Comparison of ENCODE assay signal across 7 cellular contexts in the genomic region with DNA sequence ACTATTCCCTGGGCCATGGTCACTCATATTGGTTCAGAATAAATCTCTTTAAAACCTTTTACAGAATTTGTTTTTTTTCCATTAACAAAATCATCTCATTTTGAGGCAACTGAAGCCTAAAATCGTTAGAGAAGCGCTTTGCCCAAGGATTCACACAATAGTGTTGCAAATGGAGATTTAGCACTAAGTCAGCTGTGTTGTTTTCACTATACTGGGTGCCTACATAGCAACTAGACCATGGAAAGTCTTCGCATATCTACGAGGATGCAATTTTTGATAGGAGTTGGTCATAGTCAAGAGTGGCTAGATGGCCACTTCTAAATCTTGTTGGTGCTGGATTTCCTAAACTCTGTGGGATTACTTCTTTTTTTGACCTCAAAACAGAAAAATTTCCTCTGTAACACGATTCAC. TPM values are rescaled to one million over a fixed set of nuclear protein-coding genes. Genes with fewer than 3 reads are reported as not detected.
DNase-seq lines count a peak whose midpoint lies in the region; ATAC-seq, FAIRE-seq and TF ChIP-seq lines count a peak whose summit lies in the region.

No MANE protein-coding gene starts in this region.

- no peak for TF ChIP-seq CTCF in HEK293 (tag by site-specific recombination; IDR thresholded peaks at IDR 0.05)
- no peak for TF ChIP-seq CTCF in GM12878 (IDR thresholded peaks at IDR 0.05 in 2 of 3, conservative IDR thresholded peaks at IDR 0.05 in 1 of 3; ENCODE audit: control insufficient read depth in 2 of 3, extremely low read depth in 1 of 3, insufficient read depth in 1 of 3, low read depth in 3 of 3, low read length in 3 of 3)
- no peak for TF ChIP-seq CTCF in left lung (IDR thresholded peaks at IDR 0.05)
- no peak for TF ChIP-seq CTCF in tibial nerve (IDR thresholded peaks at IDR 0.05)

- H3K4me3 ChIP-seq in HEK293 (ENCODE audit: low read depth, low read length) (peak overlapping the region; percentile 17), GM12878 (peak overlapping the region; percentile 91), left lung (peak overlapping the region; percentile 87 to 89), tibial nerve (peak overlapping the region; percentile 11 to 90 (median 79))

- FAIRE-seq in GM12878 (lab: Jason Lieb, UNC), result no peak

- SMC1A ChIA-PET in GM12878 (lab: Charles Lee; ENCODE audit: uncharacterized antibody, unreplicated experiment), result interaction anchor here (2.0 kb wide), 1 partner anchor 10 kb away, joined by 8 read pairs; no protein-coding TSS in a partner anchor

- TF ChIP-seq POLR2A in GM12878 (IDR thresholded peaks at IDR 0.05; ENCODE audit: low read depth, low read length) (no peak), tibial nerve (IDR thresholded peaks at IDR 0.05) (no peak)

- H3K9me3 Mint-ChIP-seq in stimulated activated memory B cell treated with anti-CD40 and anti-IgM and Interleukin-4, amounts not matched to agents 10 μg/mL and 1 μg/mL and 100 μg/mL, for 72 hours, result no peaks in the 10 kb centered on the region

- peaks cover 9% of the 10 kb centered on the region for H3K27me3 Mint-ChIP-seq in stimulated activated memory B cell treated with anti-CD40 and anti-IgM and Interleukin-4, amounts not matched to agents 10 μg/mL and 1 μg/mL and 100 μg/mL, for 72 hours

- H3K4me2 ChIP-seq in GM12878 (ENCODE audit: control insufficient read depth, insufficient read depth), result peak overlapping the region; percentile 81

- POLR2A ChIA-PET in HEK293 (lab: Yijun Ruan, JAX), result interaction anchor here (1.7 kb wide), 1 partner anchor 48 kb away, joined by 4 read pairs; no protein-coding TSS in a partner anchor
- POLR2A ChIA-PET in GM12878 (lab: Charles Lee), result interaction anchor here (2.9 to 3.4 kb wide), 2 partner anchors 9 to 48 kb away, joined by 8 to 21 read pairs; partner anchors contain the start of gene SFT2D2

- H3K36me3 Mint-ChIP-seq in stimulated activated memory B cell treated with anti-CD40 and anti-IgM and Interleukin-4, amounts not matched to agents 10 μg/mL and 1 μg/mL and 100 μg/mL, for 72 hours, result no peaks in the 10 kb centered on the region

- H3K27ac ChIP-seq in HEK293 (ENCODE audit: extremely low read depth, low read depth, low read length) (peak overlapping the region; percentile 87), GM12878 (ENCODE audit: control insufficient read depth, insufficient read depth) (peak overlapping the region; percentile 95), left lung (peak overlapping the region; percentile 92 to 96), tibial nerve (peak overlapping the region; percentile 85 to 96 (median 92))

- RAD21 ChIA-PET in GM12878 (lab: Charles Lee; ENCODE audit: unreplicated experiment), result no interaction called here

- 68% methylated on average over 5 of the region's 5 CpGs for WGBS in GM12878 (ENCODE audit: insufficient coverage, insufficient replicate concordance, low lambda C conversion rate, missing lambda C conversion rate)
- WGBS in tibial nerve, 2 donors, result 73 to 74% methylated on average over 5 of the region's 5 CpGs

- CTCF ChIA-PET in HEK293 (lab: Yijun Ruan, JAX) (interaction anchor here (0.6 to 1.4 kb wide), 5 partner anchors 10 to 1373 kb away, joined by 3 to 5 read pairs (median 4); no protein-coding TSS in a partner anchor), GM12878 (lab: Yijun Ruan, JAX) (interaction anchor here (0.7 kb wide), 1 partner anchor 62 kb away, joined by 3 read pairs; no protein-coding TSS in a partner anchor)

- H3K4me3 Mint-ChIP-seq in stimulated activated memory B cell treated with anti-CD40 and anti-IgM and Interleukin-4, amounts not matched to agents 10 μg/mL and 1 μg/mL and 100 μg/mL, for 72 hours, result no peak overlapping the region

- TF ChIP-seq EP300 in GM12878 (IDR thresholded peaks at IDR 0.05; ENCODE audit: borderline replicate concordance in 1 of 2, control insufficient read depth in 1 of 2, low read depth in 2 of 2, low read length in 2 of 2), result no peak
- no peak for TF ChIP-seq EP300 in tibial nerve (IDR thresholded peaks at IDR 0.05)

- peaks cover 6% of the 10 kb centered on the region; the same call in 1 of the 2 replicates for H3K4me1 ChIP-seq in HEK293 (ENCODE audit: control insufficient read depth, insufficient read depth, low read length)
- no peaks in the 10 kb centered on the region; the same call in 1 of the 2 replicates for H3K4me1 ChIP-seq in GM12878 (ENCODE audit: control insufficient read depth, insufficient read depth, low read length)
- H3K4me1 ChIP-seq in left lung, result peaks cover 0 to 15% of the 10 kb centered on the region in 2 donors
- H3K4me1 ChIP-seq in tibial nerve, result peaks cover 0 to 28% (median 6%) of the 10 kb centered on the region in 4 donors

- BruUV-seq in GM12878 (replicated peaks; lab: Mats Ljungman, UMichigan), result TSS peak; percentile 97

- H3K27me3 ChIP-seq in GM12878 (replicated peaks in 1 of 2; ENCODE audit: control insufficient read depth in 2 of 2, insufficient read depth in 2 of 2, low read length in 1 of 2) (no peaks in the 10 kb centered on the region), left lung (no peaks in the 10 kb centered on the region), tibial nerve (no peaks in the 10 kb centered on the region)

- H4K20me1 ChIP-seq in GM12878 (ENCODE audit: control insufficient read depth, insufficient read depth), result no peaks in the 10 kb centered on the region

- peak; percentile 1; the same call in 2 of the 3 replicates for ATAC-seq in GM12878
- ATAC-seq in left lung, result peak; percentile 4
- no peak for ATAC-seq in stimulated activated memory B cell treated with anti-CD40 and anti-IgM and Interleukin-4, amounts not matched to agents 10 μg/mL and 1 μg/mL and 100 μg/mL, for 72 hours

- peak overlapping the region; percentile 94 for H3K9ac ChIP-seq in GM12878 (ENCODE audit: control insufficient read depth, insufficient read depth, low read length)

- H3K9me3 ChIP-seq in HEK293 (ENCODE audit: control insufficient read depth, insufficient read depth, low read depth, low read length) (no peaks in the 10 kb centered on the region), GM12878 (replicated peaks; ENCODE audit: control insufficient read depth, insufficient read depth, low read length) (no peaks in the 10 kb centered on the region; the same call in 2 of the 3 replicates), left lung (no peaks in the 10 kb centered on the region), tibial nerve (no peaks in the 10 kb centered on the region)

- DNase-seq in GM12878 (ENCODE audit: low read depth, low spot score) (no peak), left lung (no peak), tibial nerve (ENCODE audit: low spot score in 2 of 2) (no peak), DMS79 (lab: John Stamatoyannopoulos, UW) (no peak), ureter (ENCODE audit: low spot score) (no peak)

- no peaks in the 10 kb centered on the region for H3K4me1 Mint-ChIP-seq in stimulated activated memory B cell treated with anti-CD40 and anti-IgM and Interleukin-4, amounts not matched to agents 10 μg/mL and 1 μg/mL and 100 μg/mL, for 72 hours

- peaks cover 34% of the 10 kb centered on the region for H3K79me2 ChIP-seq in GM12878 (ENCODE audit: control insufficient read depth, insufficient read depth, low read length)

- H2AFZ ChIP-seq in GM12878 (ENCODE audit: control insufficient read depth, low read depth, low read length), result peak overlapping the region; percentile 97

- H3K36me3 ChIP-seq in HEK293 (ENCODE audit: control insufficient read depth in 2 of 2, insufficient read depth in 1 of 2, low read length in 2 of 2), result no peaks in the 10 kb centered on the region
- no peaks in the 10 kb centered on the region for H3K36me3 ChIP-seq in GM12878 (ENCODE audit: control insufficient read depth in 2 of 2, insufficient read depth in 2 of 2, low read length in 1 of 2)
- no peaks in the 10 kb centered on the region for H3K36me3 ChIP-seq in left lung
- H3K36me3 ChIP-seq in tibial nerve, result no peaks in the 10 kb centered on the region

- intact Hi-C loops in GM12878 (cut with micrococcal nuclease; ENCODE audit: unreplicated experiment), result loop anchor here (2.0 to 10.0 kb wide), 2 partner anchors 49 to 243 kb away; partner anchors contain the start of genes DCAF6, MPC2 and SFT2D2
- intact Hi-C loops in left lung (cut with DNase I), result no loop called here

- in situ Hi-C loops in GM12878 (cut with MboI), result no loop called here

- no peak for TF ChIP-seq RAD21 in GM12878 (IDR thresholded peaks at IDR 0.05; ENCODE audit: insufficient read depth, low read depth, low read length)

- H3K27ac Mint-ChIP-seq in stimulated activated memory B cell treated with anti-CD40 and anti-IgM and Interleukin-4, amounts not matched to agents 10 μg/mL and 1 μg/mL and 100 μg/mL, for 72 hours, result no peak overlapping the region

RNA-seq across cellular contexts. Expression of gene TIPRL, which starts 0.5 kb away (rescaled TPM):
- 16.3 and 17.4 TPM in 2 replicates for total RNA-seq in GM12878 (2013; cell fraction: nucleolus; rRNA removed)
- total RNA-seq in GM12878 (2014; rRNA removed) (38.2 and 43.9 TPM in 2 replicates), GM12878 (2014; rRNA removed; fragmentation: Illumina TruSeq; extraction: Trizol) (47.9 and 48.8 TPM in 2 replicates), GM12878 (2021) (37.6 and 42.2 TPM in 2 replicates), left lung (10 to 100 TPM; 26.2 to 26.7 TPM), tibial nerve (10 to 100 TPM; 16.5 to 25.3 (median 20.6) TPM), ureter (30.4 TPM)
- polyA plus RNA-seq in GM12878 (2011; ENCODE audit: low read depth), result 11.5 TPM
- polyA plus RNA-seq in GM12878 (2011; rRNA removed) (72.1 and 135 TPM in 2 replicates), GM12878 (2014; fragmentation: Illumina TruSeq; extraction: Trizol) (42.2 and 55.5 TPM in 2 replicates), GM12878 (2014; fragmentation: Nextera tagmentation; extraction: Ambion mirVana) (10 to 100 TPM; 51.9 to 57.9 TPM), GM12878 (2014; rRNA removed) (33.5 and 36.4 TPM in 2 replicates), GM12878 (2016; fragmentation: Nextera tagmentation; extraction: Ambion mirVana) (10 to 100 TPM; 57.6 to 62.7 TPM)
- 16.2 and 18.5 TPM in 2 replicates for polyA plus RNA-seq in GM12878 (2011; cell fraction: cytosol; rRNA removed)
- 13.0 and 14.8 TPM in 2 replicates for polyA plus RNA-seq in GM12878 (2011; cell fraction: nucleus; rRNA removed)
- 21.1 and 24.9 TPM in 2 replicates for polyA plus RNA-seq in GM12878 (2012)
- 18.8 and 34.2 TPM in 2 replicates for polyA minus RNA-seq in GM12878 (2011; rRNA and poly(A)+ RNA removed)
- 10.3 and 10.9 TPM in 2 replicates for polyA minus RNA-seq in GM12878 (2011; cell fraction: cytosol; rRNA and poly(A)+ RNA removed)
- polyA minus RNA-seq in GM12878 (2011; cell fraction: nucleus; rRNA and poly(A)+ RNA removed), result 3.5 and 5.2 TPM in 2 replicates

RNA-seq across cellular contexts. Expression of gene GPR161, which starts 41.5 kb away (rescaled TPM):
- total RNA-seq in GM12878 (2013; cell fraction: nucleolus; rRNA removed), result not detected in 2 replicates
- total RNA-seq in GM12878 (2014; rRNA removed) (0.17 and 0.71 TPM in 2 replicates), GM12878 (2014; rRNA removed; fragmentation: Illumina TruSeq; extraction: Trizol) (0.28 and 0.49 TPM in 2 replicates), GM12878 (2021) (0.46 and 0.61 TPM in 2 replicates), left lung (10 to 100 TPM in 1 of 2 donors, 1 to 10 TPM in 1; 9.3 to 22.0 TPM), tibial nerve (1 to 10 TPM; 2.7 to 9.0 (median 6.6) TPM), ureter (7.6 TPM)
- 0.09 TPM for polyA plus RNA-seq in GM12878 (2011; ENCODE audit: low read depth)
- polyA plus RNA-seq in GM12878 (2011; rRNA removed) (not detected in 2 replicates), GM12878 (2014; fragmentation: Illumina TruSeq; extraction: Trizol) (0.22 and 0.43 TPM in 2 replicates), GM12878 (2014; fragmentation: Nextera tagmentation; extraction: Ambion mirVana) (under 1 TPM in 1 of 2 experiments, not detected in 1; 0.07 TPM), GM12878 (2014; rRNA removed) (0.13 and 0.29 TPM in 2 replicates), GM12878 (2016; fragmentation: Nextera tagmentation; extraction: Ambion mirVana) (under 1 TPM; 0.08 to 0.39 TPM)
- 0.05 TPM in 1 of 2 replicates, not detected in the other for polyA plus RNA-seq in GM12878 (2011; cell fraction: cytosol; rRNA removed)
- polyA plus RNA-seq in GM12878 (2011; cell fraction: nucleus; rRNA removed), result 0.04 and 0.09 TPM in 2 replicates
- 0.08 and 0.21 TPM in 2 replicates for polyA plus RNA-seq in GM12878 (2012)
- polyA minus RNA-seq in GM12878 (2011; rRNA and poly(A)+ RNA removed), result not detected in 2 replicates
- polyA minus RNA-seq in GM12878 (2011; cell fraction: cytosol; rRNA and poly(A)+ RNA removed), result not detected in 2 replicates
- polyA minus RNA-seq in GM12878 (2011; cell fraction: nucleus; rRNA and poly(A)+ RNA removed), result not detected in 2 replicates

RNA-seq across cellular contexts. Expression of gene SFT2D2, which starts 47.6 kb away (rescaled TPM):
- total RNA-seq in GM12878 (2013; cell fraction: nucleolus; rRNA removed), result 122 and 133 TPM in 2 replicates
- total RNA-seq in GM12878 (2014; rRNA removed) (25.6 and 31.8 TPM in 2 replicates), GM12878 (2014; rRNA removed; fragmentation: Illumina TruSeq; extraction: Trizol) (24.2 and 24.9 TPM in 2 replicates), GM12878 (2021) (49.0 and 52.1 TPM in 2 replicates), left lung (10 to 100 TPM; 71.9 to 85.9 TPM), tibial nerve (10 to 100 TPM; 34.5 to 43.8 (median 42.2) TPM), ureter (49.4 TPM)
- 12.6 TPM for polyA plus RNA-seq in GM12878 (2011; ENCODE audit: low read depth)
- polyA plus RNA-seq in GM12878 (2011; rRNA removed) (49.6 and 56.9 TPM in 2 replicates), GM12878 (2014; fragmentation: Illumina TruSeq; extraction: Trizol) (12.3 and 15.7 TPM in 2 replicates), GM12878 (2014; fragmentation: Nextera tagmentation; extraction: Ambion mirVana) (1 to 10 TPM; 5.6 to 6.3 TPM), GM12878 (2014; rRNA removed) (16.4 and 17.5 TPM in 2 replicates), GM12878 (2016; fragmentation: Nextera tagmentation; extraction: Ambion mirVana) (10 to 100 TPM; 39.1 to 48.5 TPM)
- polyA plus RNA-seq in GM12878 (2011; cell fraction: cytosol; rRNA removed), result 22.4 and 28.0 TPM in 2 replicates
- 22.6 and 26.0 TPM in 2 replicates for polyA plus RNA-seq in GM12878 (2011; cell fraction: nucleus; rRNA removed)
- 9.6 and 14.1 TPM in 2 replicates for polyA plus RNA-seq in GM12878 (2012)
- polyA minus RNA-seq in GM12878 (2011; rRNA and poly(A)+ RNA removed), result 91.6 and 161 TPM in 2 replicates
- polyA minus RNA-seq in GM12878 (2011; cell fraction: cytosol; rRNA and poly(A)+ RNA removed), result 38.8 and 49.8 TPM in 2 replicates
- polyA minus RNA-seq in GM12878 (2011; cell fraction: nucleus; rRNA and poly(A)+ RNA removed), result 16.3 and 30.0 TPM in 2 replicates

Comparison
In these comparisons a context has a peak if more than half of its experiments do, and no peak if none do; other contexts are left out.
1. H3K4me3 ChIP-seq: peak in every context shown above with its lines; median percentile 91 in GM12878; 88 in left lung; 79 in tibial nerve; 17 in HEK293.